ENCODE assay signal across 34 cellular contexts in genomic region chr7:134446923-134447322, GRCh38.
"Had no signal": no experiment of that assay in that cellular context is flagged by ENCODE, and none has a peak within 500 bp of the region (broad histone marks: within the 10 kb centered on the region; RNA-seq: fewer than 3 reads in every experiment).

No MANE protein-coding gene starts in this region.

- H3K9me3 Mint-ChIP-seq: activated B cell treated with CpG ODN at 0.5 μM for 24 hours; activated CD4-positive, alpha-beta memory T cell treated with anti-CD3 and anti-CD28 coated beads for 36 hours; activated naive CD8-positive, alpha-beta T cell treated with anti-CD3 and anti-CD28 coated beads for 36 hours; activated T-cell treated with anti-CD3 and anti-CD28 coated beads, Interleukin-2, amount 50 U/mL, for 72 hours; activated T-helper 17 cell treated with anti-CD3 and anti-CD28 coated beads, Interleukin-2, amount 50 U/mL, for 72 hours; central memory CD8-positive, alpha-beta T cell had no signal

- ATAC-seq: activated T-cell treated with anti-CD3 and anti-CD28 coated beads, Interleukin-2, amount 50 U/mL, for 72 hours; activated T-helper 17 cell treated with anti-CD3 and anti-CD28 coated beads, Interleukin-2, amount 50 U/mL, for 72 hours; PC-3 had no signal

- H3K27ac ChIP-seq: ascending aorta, cardiac muscle cell, VCaP had no signal

- H3K9me3 ChIP-seq: ascending aorta, MG63 had no signal

- H3K4me3 Mint-ChIP-seq: activated B cell treated with CpG ODN at 0.5 μM for 24 hours; activated CD4-positive, alpha-beta memory T cell treated with anti-CD3 and anti-CD28 coated beads for 36 hours; activated naive CD8-positive, alpha-beta T cell treated with anti-CD3 and anti-CD28 coated beads for 36 hours; activated T-cell treated with anti-CD3 and anti-CD28 coated beads, Interleukin-2, amount 50 U/mL, for 72 hours; activated T-helper 17 cell treated with anti-CD3 and anti-CD28 coated beads, Interleukin-2, amount 50 U/mL, for 72 hours; central memory CD8-positive, alpha-beta T cell had no signal

- H3K27me3 Mint-ChIP-seq: activated B cell treated with CpG ODN at 0.5 μM for 24 hours; activated CD4-positive, alpha-beta memory T cell treated with anti-CD3 and anti-CD28 coated beads for 36 hours; activated naive CD8-positive, alpha-beta T cell treated with anti-CD3 and anti-CD28 coated beads for 36 hours; activated T-helper 17 cell treated with anti-CD3 and anti-CD28 coated beads, Interleukin-2, amount 50 U/mL, for 72 hours; central memory CD8-positive, alpha-beta T cell had no signal

- H3K4me1 ChIP-seq: ascending aorta had no signal

- DNase-seq: activated B cell treated with CpG ODN at 0.5 μM for 24 hours; activated CD4-positive, alpha-beta memory T cell treated with anti-CD3 and anti-CD28 coated beads for 36 hours; activated CD4-positive, alpha-beta T cell treated with anti-CD3 and anti-CD28 coated beads for 4 hours; activated CD4-positive, alpha-beta T cell treated with anti-CD3 and anti-CD28 coated beads, Interleukin-2, amount 50 U/mL, for 1 hour; activated CD4-positive, CD25-positive, alpha-beta regulatory T cell treated with anti-CD3 and anti-CD28 coated beads, Interleukin-2, amount 50 U/mL, for 72 hours; activated effector memory CD4-positive, alpha-beta T cell treated with anti-CD3 and anti-CD28 coated beads, Interleukin-2, amount 50 U/mL, for 16 hours; activated naive CD4-positive, alpha-beta T cell; activated naive CD4-positive, alpha-beta T cell treated with anti-CD3 and anti-CD28 coated beads, Interleukin-2, amount 50 U/mL, for 16 hours; activated naive CD8-positive, alpha-beta T cell treated with anti-CD3 and anti-CD28 coated beads for 36 hours; activated T-cell treated with anti-CD3 and anti-CD28 coated beads, Interleukin-2, amount 50 U/mL, for 1 hour; activated T-cell treated with anti-CD3 and anti-CD28 coated beads, Interleukin-2, amount 50 U/mL, for 72 hours; amygdala; MG63; NCI-H1048; NCI-H1105 treated with DMSO at 0.1 percent for 48 hours; NCI-H1436; NCI-H1694 treated with DMSO at 0.1 percent for 48 hours; NCI-H2029; NCI-H2171; NCI-H510A; NCI-H526; NCI-H748 treated with DMSO at 0.1 percent for 48 hours; NK-92 treated with Interleukin-12 subunit alpha and Interleukin-12 subunit beta, amount 100 ng/mL, for 24 hours; Right ventricle myocardium superior; SW 1271; T-helper 1 cell; T-helper 2 cell; T-helper 9 cell had no signal

- H3K27ac Mint-ChIP-seq: activated B cell treated with CpG ODN at 0.5 μM for 24 hours; activated CD4-positive, alpha-beta memory T cell treated with anti-CD3 and anti-CD28 coated beads for 36 hours; activated naive CD8-positive, alpha-beta T cell treated with anti-CD3 and anti-CD28 coated beads for 36 hours; activated T-cell treated with anti-CD3 and anti-CD28 coated beads, Interleukin-2, amount 50 U/mL, for 72 hours; activated T-helper 17 cell treated with anti-CD3 and anti-CD28 coated beads, Interleukin-2, amount 50 U/mL, for 72 hours had no signal

- H3K27me3 ChIP-seq: ascending aorta, cardiac muscle cell, MG63 had no signal

- H3K4me3 ChIP-seq: ascending aorta, cardiac muscle cell, MG63 had no signal

- H3K4me1 Mint-ChIP-seq: activated B cell treated with CpG ODN at 0.5 μM for 24 hours; activated T-helper 17 cell treated with anti-CD3 and anti-CD28 coated beads, Interleukin-2, amount 50 U/mL, for 72 hours had no signal
